ENCODE assay signal across 26 cellular contexts in genomic region chr2:42486145-42486906, GRCh38. TPM values are rescaled to one million over a fixed set of nuclear protein-coding genes. Genes with fewer than 3 reads are reported as not detected.
"Had no signal": no experiment of that assay in that cellular context is flagged by ENCODE, and none has a peak within 500 bp of the region (broad histone marks: within the 10 kb centered on the region; RNA-seq: fewer than 3 reads in every experiment).

No MANE protein-coding gene starts in this region.

- H3K27ac Mint-ChIP-seq: memory B cell; mesothelial cell of epicardium; nephron; stimulated activated naive B cell treated with anti-CD40 and anti-IgM and Interleukin-4, amounts not matched to agents 10 μg/mL and 1 μg/mL and 100 μg/mL, for 72 hours; stimulated activated naive CD8-positive, alpha-beta T cell treated with anti-CD3 and anti-CD28 coated beads, Interleukin-15, Interleukin-2, amounts not matched to agents 100 ng/mL and 50 ng/mL, for 24 hours had no signal

- H3K36me3 Mint-ChIP-seq: memory B cell; mesothelial cell of epicardium; stimulated activated naive B cell treated with anti-CD40 and anti-IgM and Interleukin-4, amounts not matched to agents 10 μg/mL and 1 μg/mL and 100 μg/mL, for 72 hours had no signal

- DNase-seq: dorsolateral prefrontal cortex; effector CD4-positive, alpha-beta T cell; foreskin fibroblast; gastrocnemius medialis; naive thymus-derived CD4-positive, alpha-beta T cell; nucleus accumbens; psoas muscle; right cardiac atrium; stimulated activated CD4-positive, alpha-beta T cell treated with anti-CD3 and anti-CD28 coated beads, Interleukin-15, amount 100 ng/mL, for 24 hours; stimulated activated CD4-positive, alpha-beta T cell treated with anti-CD3 and anti-CD28 coated beads, Interleukin-2, amount 100 ng/mL, for 48 hours; stimulated activated naive B cell treated with anti-CD40 and anti-IgM and Interleukin-4, amounts not matched to agents 10 μg/mL and 1 μg/mL and 100 μg/mL, for 72 hours; upper lobe of left lung had no signal

- H3K27me3 ChIP-seq: dorsolateral prefrontal cortex, gastrocnemius medialis, tibial nerve, upper lobe of left lung had no signal

- H3K4me3 Mint-ChIP-seq: memory B cell; mesothelial cell of epicardium; naive thymus-derived CD4-positive, alpha-beta T cell; nephron; stimulated activated naive B cell treated with anti-CD40 and anti-IgM and Interleukin-4, amounts not matched to agents 10 μg/mL and 1 μg/mL and 100 μg/mL, for 72 hours; stimulated activated naive CD8-positive, alpha-beta T cell treated with anti-CD3 and anti-CD28 coated beads, Interleukin-15, Interleukin-2, amounts not matched to agents 100 ng/mL and 50 ng/mL, for 24 hours had no signal

- H3K4me1 Mint-ChIP-seq: memory B cell; mesothelial cell of epicardium; nephron; stimulated activated naive B cell treated with anti-CD40 and anti-IgM and Interleukin-4, amounts not matched to agents 10 μg/mL and 1 μg/mL and 100 μg/mL, for 72 hours had no signal

- H3K36me3 ChIP-seq: gastrocnemius medialis, thoracic aorta, tibial nerve, upper lobe of left lung had no signal

- H3K27ac ChIP-seq: dorsolateral prefrontal cortex, gastrocnemius medialis, psoas muscle, skin epidermis, thoracic aorta, tibial nerve, upper lobe of left lung had no signal

- H3K9me3 Mint-ChIP-seq: memory B cell; mesothelial cell of epicardium; naive thymus-derived CD4-positive, alpha-beta T cell; nephron; stimulated activated naive B cell treated with anti-CD40 and anti-IgM and Interleukin-4, amounts not matched to agents 10 μg/mL and 1 μg/mL and 100 μg/mL, for 72 hours; stimulated activated naive CD8-positive, alpha-beta T cell treated with anti-CD3 and anti-CD28 coated beads, Interleukin-15, Interleukin-2, amounts not matched to agents 100 ng/mL and 50 ng/mL, for 24 hours had no signal

- H3K9me3 ChIP-seq: gastrocnemius medialis, psoas muscle, thoracic aorta, tibial nerve, upper lobe of left lung had no signal

- H3K4me1 ChIP-seq: gastrocnemius medialis, psoas muscle, tibial nerve, upper lobe of left lung had no signal

- FAIRE-seq: colon, keratinocyte, urothelium cell line had no signal

- H3K27me3 Mint-ChIP-seq: stimulated activated naive CD8-positive, alpha-beta T cell treated with anti-CD3 and anti-CD28 coated beads, Interleukin-15, Interleukin-2, amounts not matched to agents 100 ng/mL and 50 ng/mL, for 24 hours had no signal

- H3K4me3 ChIP-seq: dorsolateral prefrontal cortex, gastrocnemius medialis, lung, psoas muscle, skin epidermis, thoracic aorta, tibial nerve, upper lobe of left lung had no signal

RNA-seq across cellular contexts. Expression of gene KCNG3, which starts 7.5 kb away (rescaled TPM):
- total RNA-seq: left lobe of liver, liver, osteocyte, psoas muscle, right cardiac atrium had no signal
- polyA plus RNA-seq: keratinocyte, liver, psoas muscle, right cardiac atrium had no signal
